10 cellular contexts compared by ENCODE assay signal in the genomic region with DNA sequence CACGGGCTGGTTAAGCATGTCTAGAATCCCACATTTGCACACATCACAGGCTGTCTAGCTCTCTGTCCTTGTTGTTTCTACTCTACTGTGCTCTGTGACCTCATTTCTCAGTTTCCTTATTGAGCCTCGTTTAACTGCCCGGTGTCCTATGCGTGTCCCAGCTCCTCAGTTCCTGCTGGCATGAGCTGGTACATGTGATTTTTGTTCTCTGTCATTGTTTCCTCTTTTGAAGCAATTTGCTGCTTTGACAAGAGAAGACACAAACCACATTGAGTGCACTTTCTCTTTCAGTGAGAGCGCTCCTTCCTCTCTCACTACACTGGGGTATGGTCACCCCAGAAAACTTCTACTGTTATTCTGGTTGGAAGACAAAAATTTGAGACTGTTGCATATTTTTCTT.
A peak's percentile ranks its signal among the peaks of the same experiment; 100 is the strongest.
DNase-seq lines count a peak whose midpoint lies in the region; ATAC-seq, FAIRE-seq and TF ChIP-seq lines count a peak whose summit lies in the region.
"Had no signal": no experiment of that assay in that cellular context is flagged by ENCODE, and none has a peak within 500 bp of the region (broad histone marks: within the 10 kb centered on the region; RNA-seq: fewer than 3 reads in every experiment).

No MANE protein-coding gene starts in this region.

- H3K4me1 Mint-ChIP-seq in activated B cell treated with CpG ODN at 0.5 μM for 24 hours, result peaks cover 10% of the 10 kb centered on the region

- no peaks in the 10 kb centered on the region for H3K9me3 ChIP-seq in WERI-Rb-1 (ENCODE audit: severe bottlenecking)
- H3K9me3 ChIP-seq in kidney (ENCODE audit: control insufficient read depth in 1 of 2, low read length in 2 of 2), result no peaks in the 10 kb centered on the region
- H3K9me3 ChIP-seq in psoas muscle, result no peaks in the 10 kb centered on the region

- no peaks in the 10 kb centered on the region for H3K36me3 ChIP-seq in WERI-Rb-1
- H3K36me3 ChIP-seq in kidney (ENCODE audit: control insufficient read depth in 1 of 2, insufficient read depth in 2 of 2, low read length in 2 of 2), result no peaks in the 10 kb centered on the region
- H3K36me3 ChIP-seq in psoas muscle (ENCODE audit: insufficient read depth in 1 of 2, low read depth in 1 of 2), result no peaks in the 10 kb centered on the region

- H3K27ac ChIP-seq in WERI-Rb-1, result no peak overlapping the region
- no peak overlapping the region for H3K27ac ChIP-seq in kidney (ENCODE audit: low read depth in 2 of 2, low read length in 2 of 2)
- no peak overlapping the region for H3K27ac ChIP-seq in psoas muscle
- H3K27ac ChIP-seq: parathyroid adenoma had no signal

- H3K36me3 Mint-ChIP-seq in activated B cell treated with CpG ODN at 0.5 μM for 24 hours (ENCODE audit: low read depth), result no peaks in the 10 kb centered on the region
- H3K36me3 Mint-ChIP-seq: T-cell had no signal

- no peaks in the 10 kb centered on the region for H3K27me3 Mint-ChIP-seq in activated B cell treated with CpG ODN at 0.5 μM for 24 hours
- H3K27me3 Mint-ChIP-seq: T-cell had no signal

- H3K4me3 Mint-ChIP-seq in activated B cell treated with CpG ODN at 0.5 μM for 24 hours, result peak overlapping the region; percentile 8
- H3K4me3 Mint-ChIP-seq: T-cell had no signal

- no peak for TF ChIP-seq CTCF in GM12864 (IDR thresholded peaks at IDR 0.05; ENCODE audit: low read depth, low read length, missing control alignments)
- no peak for TF ChIP-seq CTCF in activated B cell treated with CpG ODN at 0.5 μM for 24 hours (IDR thresholded peaks at IDR 0.05)
- TF ChIP-seq CTCF in WERI-Rb-1 (IDR thresholded peaks at IDR 0.05; ENCODE audit: low read depth, low read length), result no peak
- no peak for TF ChIP-seq CTCF in kidney (IDR thresholded peaks at IDR 0.05; ENCODE audit: borderline replicate concordance, extremely low read depth, insufficient read depth)
- TF ChIP-seq CTCF in psoas muscle (IDR thresholded peaks at IDR 0.05), result no peak

- CTCF ChIA-PET in activated B cell treated with CpG ODN at 0.5 μM for 24 hours (lab: Charles Lee), result no interaction called here

- WGBS in psoas muscle, 3 donors, result 79 to 85% (median 83%) methylated on average over 5 of the region's 5 CpGs

- H3K4me1 ChIP-seq in kidney (ENCODE audit: control insufficient read depth in 1 of 2, insufficient read depth in 1 of 2, low read depth in 1 of 2, low read length in 2 of 2) (no peaks in the 10 kb centered on the region), psoas muscle (no peaks in the 10 kb centered on the region)
- H3K4me1 ChIP-seq: parathyroid adenoma had no signal

- no peak overlapping the region for H3K4me3 ChIP-seq in GM12864 (ENCODE audit: low read depth, low read length)
- no peak overlapping the region for H3K4me3 ChIP-seq in WERI-Rb-1 (ENCODE audit: low read depth, low read length)
- H3K4me3 ChIP-seq in kidney (ENCODE audit: low read length in 2 of 2), result no peak overlapping the region
- H3K4me3 ChIP-seq in psoas muscle, result no peak overlapping the region

- H3K27ac Mint-ChIP-seq in activated B cell treated with CpG ODN at 0.5 μM for 24 hours, result no peak overlapping the region
- H3K27ac Mint-ChIP-seq: T-cell had no signal

- intact Hi-C loops in activated B cell treated with CpG ODN at 0.5 μM for 24 hours (cut with micrococcal nuclease), result no loop called here
- intact Hi-C loops in kidney (cut with DNase I), result no loop called here
- intact Hi-C loops in psoas muscle (cut with DNase I), result no loop called here

- no peak for TF ChIP-seq POLR2A in erythroblast (IDR thresholded peaks at IDR 0.05; ENCODE audit: low read length)

- peak; percentile 56 for DNase-seq in GM12864 (ENCODE audit: low read depth)
- DNase-seq in activated B cell treated with CpG ODN at 0.5 μM for 24 hours, result no peak
- no peak for DNase-seq in WERI-Rb-1
- DNase-seq in kidney, result no peak
- no peak for DNase-seq in erythroblast (lab: John Stamatoyannopoulos, UW)
- no peak for DNase-seq in psoas muscle
- DNase-seq: T-cell had no signal

- ATAC-seq in GM19372 (IDR thresholded peaks at IDR 0.05; ENCODE audit: low read depth, unreplicated experiment) (peak; percentile 95), HG03045 (IDR thresholded peaks at IDR 0.05; ENCODE audit: unreplicated experiment) (peak; percentile 89), activated B cell treated with CpG ODN at 0.5 μM for 24 hours (ENCODE audit: low read depth) (peak; percentile 52), psoas muscle (no peak)
- ATAC-seq: T-cell had no signal

- POLR2A ChIA-PET in activated B cell treated with CpG ODN at 0.5 μM for 24 hours (lab: Charles Lee), result no interaction called here

- H3K9me3 Mint-ChIP-seq in activated B cell treated with CpG ODN at 0.5 μM for 24 hours, result no peaks in the 10 kb centered on the region
- H3K9me3 Mint-ChIP-seq: T-cell had no signal

- no peak overlapping the region for H3K9ac ChIP-seq in kidney (ENCODE audit: low read length in 2 of 2)
- H3K9ac ChIP-seq: parathyroid adenoma had no signal

- H3K27me3 ChIP-seq in WERI-Rb-1 (ENCODE audit: insufficient read depth, low read depth, severe bottlenecking), result no peaks in the 10 kb centered on the region
- H3K27me3 ChIP-seq in psoas muscle (ENCODE audit: insufficient read depth in 3 of 3, low read length in 2 of 3), result no peaks in the 10 kb centered on the region

- FAIRE-seq in kidney (lab: Jason Lieb, UNC), result no peak

Comparison
In these comparisons a context has a peak if more than half of its experiments do, and no peak if none do; other contexts are left out.
1. ATAC-seq: peak in GM19372 (single experiment), HG03045 (single experiment) and activated B cell treated with CpG ODN at 0.5 μM for 24 hours (single experiment); none in psoas muscle (0 of 4).